ENCODE assay signal across 11 cellular contexts in the genomic region with DNA sequence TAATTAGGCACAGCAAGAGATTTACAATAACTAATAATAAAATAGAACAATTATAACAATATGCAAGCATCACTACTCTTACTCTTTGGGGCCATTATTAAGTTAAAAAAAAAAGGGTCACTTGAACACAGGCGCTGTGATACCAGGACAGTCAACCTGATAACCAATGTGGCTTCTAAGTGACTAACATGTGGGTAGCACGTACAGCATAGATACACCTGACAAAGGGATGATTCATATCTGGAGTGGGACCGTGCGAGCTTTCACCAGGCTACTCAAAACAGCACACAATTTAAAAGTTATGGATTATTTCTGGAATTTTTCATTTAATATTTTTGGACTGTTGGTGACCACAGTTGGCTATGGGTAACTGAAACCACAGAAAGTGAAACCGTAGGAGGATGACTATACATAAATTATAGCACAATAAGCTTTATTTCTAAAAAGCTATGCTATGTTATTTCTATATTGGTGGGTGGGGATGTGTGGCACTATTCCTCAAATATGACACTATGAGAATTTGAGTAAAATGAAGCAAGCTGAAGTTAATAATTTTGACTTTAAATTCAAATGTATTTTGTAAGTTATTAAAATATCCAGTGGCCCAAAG.
DNase-seq lines count a peak whose midpoint lies in the region; ATAC-seq and TF ChIP-seq lines count a peak whose summit lies in the region.
"Had no signal": no experiment of that assay in that cellular context is flagged by ENCODE, and none has a peak within 500 bp of the region (broad histone marks: within the 10 kb centered on the region; RNA-seq: fewer than 3 reads in every experiment).

No MANE protein-coding gene starts in this region.

- 86% methylated on average over 5 of the region's 5 CpGs for WGBS in smooth muscle cell (ENCODE audit: low lambda C conversion rate)

- H2AFZ ChIP-seq in smooth muscle cell (ENCODE audit: low read depth), result no peak overlapping the region

- intact Hi-C loops in CD4-positive, alpha-beta memory T cell (cut with micrococcal nuclease), result no loop called here
- intact Hi-C loops in Right ventricle myocardium superior (cut with DNase I), result no loop called here

- TF ChIP-seq CTCF in smooth muscle cell (IDR thresholded peaks at IDR 0.05; ENCODE audit: borderline replicate concordance, insufficient read depth, poor library complexity, severe bottlenecking), result no peak

- H3K27ac Mint-ChIP-seq in effector memory CD8-positive, alpha-beta T cell, result peak overlapping the region in 1 of 2 donors; percentile 2
- H3K27ac Mint-ChIP-seq in CD4-positive, alpha-beta memory T cell, result no peak overlapping the region

- peak; percentile 98 for ATAC-seq in GM18517 (IDR thresholded peaks at IDR 0.05; ENCODE audit: unreplicated experiment)
- ATAC-seq in GM21515 (IDR thresholded peaks at IDR 0.05; ENCODE audit: unreplicated experiment), result peak; percentile 97
- ATAC-seq in HG03442 (IDR thresholded peaks at IDR 0.05; ENCODE audit: unreplicated experiment), result peak; percentile 100
- ATAC-seq in effector memory CD8-positive, alpha-beta T cell (replicated peaks), result peak; percentile 88
- no peak for ATAC-seq in Right ventricle myocardium superior (ENCODE audit: poor library complexity)

- no peaks in the 10 kb centered on the region for H3K27me3 ChIP-seq in smooth muscle cell (ENCODE audit: low read depth)
- H3K27me3 ChIP-seq in CD4-positive, alpha-beta memory T cell (ENCODE audit: insufficient read depth, low read length), result no peaks in the 10 kb centered on the region

- peaks cover 1% of the 10 kb centered on the region for H3K4me1 ChIP-seq in smooth muscle cell (ENCODE audit: low read depth)
- H3K4me1 ChIP-seq in CD4-positive, alpha-beta memory T cell (ENCODE audit: insufficient read depth, low read length), result no peaks in the 10 kb centered on the region

- no peaks in the 10 kb centered on the region for H3K27me3 Mint-ChIP-seq in effector memory CD8-positive, alpha-beta T cell
- H3K27me3 Mint-ChIP-seq in CD4-positive, alpha-beta memory T cell, result no peaks in the 10 kb centered on the region

- H3K9me3 Mint-ChIP-seq in effector memory CD8-positive, alpha-beta T cell, result no peaks in the 10 kb centered on the region
- H3K9me3 Mint-ChIP-seq in CD4-positive, alpha-beta memory T cell, result peaks cover 0 to 16% (median 3%) of the 10 kb centered on the region in 8 donors

- peaks cover 29% of the 10 kb centered on the region for H3K36me3 ChIP-seq in smooth muscle cell (ENCODE audit: low read depth)
- no peaks in the 10 kb centered on the region for H3K36me3 ChIP-seq in CD4-positive, alpha-beta memory T cell (ENCODE audit: insufficient read depth, low read length)

- H3K4me2 ChIP-seq in smooth muscle cell, result no peak overlapping the region

- H3K4me3 ChIP-seq in smooth muscle cell, result no peak overlapping the region
- no peak overlapping the region for H3K4me3 ChIP-seq in CD4-positive, alpha-beta memory T cell (ENCODE audit: low read length in 2 of 2)

- H3K4me1 Mint-ChIP-seq in effector memory CD8-positive, alpha-beta T cell (ENCODE audit: low read depth in 2 of 2), result peaks cover 2 to 8% of the 10 kb centered on the region in 2 donors
- peaks cover 0 to 4% (median 2%) of the 10 kb centered on the region in 4 donors for H3K4me1 Mint-ChIP-seq in CD4-positive, alpha-beta memory T cell

- no peaks in the 10 kb centered on the region for H3K9me3 ChIP-seq in smooth muscle cell (replicated peaks; ENCODE audit: low read depth)
- no peaks in the 10 kb centered on the region for H3K9me3 ChIP-seq in CD4-positive, alpha-beta memory T cell (ENCODE audit: control insufficient read depth in 1 of 2, low read length in 2 of 2)

- H4K20me1 ChIP-seq in smooth muscle cell (ENCODE audit: low read depth), result peaks cover 3% of the 10 kb centered on the region

- peaks cover 24% of the 10 kb centered on the region for H3K36me3 Mint-ChIP-seq in effector memory CD8-positive, alpha-beta T cell (ENCODE audit: insufficient read depth)
- peaks cover 42 to 56% of the 10 kb centered on the region in 2 donors for H3K36me3 Mint-ChIP-seq in CD4-positive, alpha-beta memory T cell

- no peak overlapping the region for H3K9ac ChIP-seq in smooth muscle cell (ENCODE audit: low read depth)

- no peaks in the 10 kb centered on the region for H3F3A ChIP-seq in smooth muscle cell (ENCODE audit: low read depth)

- no peak overlapping the region for H3K4me3 Mint-ChIP-seq in effector memory CD8-positive, alpha-beta T cell
- H3K4me3 Mint-ChIP-seq in CD4-positive, alpha-beta memory T cell, result no peak overlapping the region

- no peak for DNase-seq in effector memory CD8-positive, alpha-beta T cell
- DNase-seq in smooth muscle cell (lab: John Stamatoyannopoulos, UW; ENCODE audit: unreplicated experiment) (no peak), Right ventricle myocardium superior (no peak), kidney glomerular epithelial cell (lab: John Stamatoyannopoulos, UW) (no peak)
- no peak for DNase-seq in CD4-positive, alpha-beta memory T cell
- DNase-seq: NCI-H1105 treated with DMSO at 0.1 percent for 48 hours had no signal

- H3K27ac ChIP-seq in smooth muscle cell (ENCODE audit: low read depth), result no peak overlapping the region
- no peak overlapping the region for H3K27ac ChIP-seq in CD4-positive, alpha-beta memory T cell (ENCODE audit: low read depth, low read length)
- H3K27ac ChIP-seq: epithelial cell of prostate, VCaP had no signal

- no peaks in the 10 kb centered on the region for H3K79me2 ChIP-seq in smooth muscle cell (ENCODE audit: low read depth)

- POLR2A ChIA-PET in CD4-positive, alpha-beta memory T cell (lab: Charles Lee; ENCODE audit: partially characterized antibody), result no interaction called here

- CTCF ChIA-PET in CD4-positive, alpha-beta memory T cell (lab: Charles Lee; ENCODE audit: partially characterized antibody), result no interaction called here
